Comparison of ENCODE assay signal across 28 cellular contexts in genomic region chr6:170393033-170393432, GRCh38.
"Had no signal": no experiment of that assay in that cellular context is flagged by ENCODE, and none has a peak within 500 bp of the region (broad histone marks: within the 10 kb centered on the region; RNA-seq: fewer than 3 reads in every experiment).

No MANE protein-coding gene starts in this region.

- H3K9me3 ChIP-seq: colonic mucosa, esophagus muscularis mucosa, gastroesophageal sphincter had no signal

- H3K4me1 Mint-ChIP-seq: activated B cell treated with CpG ODN at 0.5 μM for 24 hours, T-helper 17 cell had no signal

- H3K4me3 ChIP-seq: colonic mucosa, esophagus muscularis mucosa, gastroesophageal sphincter had no signal

- H3K27me3 Mint-ChIP-seq: activated B cell treated with CpG ODN at 0.5 μM for 24 hours; activated CD8-positive, alpha-beta T cell treated with anti-CD3 and anti-CD28 coated beads for 36 hours; activated naive CD8-positive, alpha-beta T cell; activated T-helper 17 cell treated with anti-CD3 and anti-CD28 coated beads, Interleukin-2, amount 50 U/mL, for 72 hours; T-helper 17 cell had no signal

- H3K4me1 ChIP-seq: colonic mucosa had no signal

- DNase-seq: activated B cell treated with CpG ODN at 0.5 μM for 24 hours; activated CD4-positive, alpha-beta T cell treated with anti-CD3 and anti-CD28 coated beads for 48 hours; activated CD4-positive, alpha-beta T cell treated with anti-CD3 and anti-CD28 coated beads, Interleukin-2, amount 50 U/mL, for 1 hour; activated CD4-positive, alpha-beta T cell treated with anti-CD3 and anti-CD28 coated beads, Interleukin-2, amount 50 U/mL, for 48 hours; activated CD8-positive, alpha-beta memory T cell treated with anti-CD3 and anti-CD28 coated beads for 24 hours; activated CD8-positive, alpha-beta T cell treated with anti-CD3 and anti-CD28 coated beads for 36 hours; activated effector memory CD4-positive, alpha-beta T cell treated with Interleukin-2 at 50 U/mL for 16 hours; activated gamma-delta T cell treated with Interleukin-2 at 50 U/mL for 16 hours; activated naive CD4-positive, alpha-beta T cell treated with anti-CD3 and anti-CD28 coated beads, Interleukin-2, amount 50 U/mL, for 16 hours; activated naive CD4-positive, alpha-beta T cell treated with Interleukin-2 at 50 U/mL for 16 hours; activated T-cell treated with anti-CD3 and anti-CD28 coated beads, Interleukin-2, amount 50 U/mL, for 4 hours; amniotic stem cell; anterior cingulate cortex; central memory CD4-positive, alpha-beta T cell; cerebellar nuclear complex; colonic mucosa; effector memory CD4-positive, alpha-beta T cell; erythroblast; foreskin melanocyte; T-helper 1 cell; T-helper 17 cell; T1000; WERI-Rb-1 had no signal

- H3K27ac Mint-ChIP-seq: activated B cell treated with CpG ODN at 0.5 μM for 24 hours; activated T-helper 17 cell treated with anti-CD3 and anti-CD28 coated beads, Interleukin-2, amount 50 U/mL, for 72 hours; T-helper 17 cell had no signal

- H3K27me3 ChIP-seq: colonic mucosa, esophagus muscularis mucosa, gastroesophageal sphincter had no signal

- ATAC-seq: gastroesophageal sphincter, T-helper 17 cell had no signal

- H3K9me3 Mint-ChIP-seq: activated B cell treated with CpG ODN at 0.5 μM for 24 hours; activated CD8-positive, alpha-beta T cell treated with anti-CD3 and anti-CD28 coated beads for 36 hours; activated T-cell treated with anti-CD3 and anti-CD28 coated beads, Interleukin-2, amount 50 U/mL, for 4 hours; activated T-helper 17 cell treated with anti-CD3 and anti-CD28 coated beads, Interleukin-2, amount 50 U/mL, for 72 hours; T-helper 2 cell treated with Interferon-gamma antibody and Interleukin-4, amounts not matched to agents 5 μg/mL and 100 μg/mL, for 36 hours had no signal

- H3K4me3 Mint-ChIP-seq: activated B cell treated with CpG ODN at 0.5 μM for 24 hours; activated CD8-positive, alpha-beta T cell treated with anti-CD3 and anti-CD28 coated beads for 36 hours; activated naive CD8-positive, alpha-beta T cell; activated T-cell treated with anti-CD3 and anti-CD28 coated beads, Interleukin-2, amount 50 U/mL, for 4 hours; activated T-helper 17 cell treated with anti-CD3 and anti-CD28 coated beads, Interleukin-2, amount 50 U/mL, for 72 hours; T-helper 17 cell; T-helper 2 cell treated with Interferon-gamma antibody and Interleukin-4, amounts not matched to agents 5 μg/mL and 100 μg/mL, for 36 hours had no signal

- H3K27ac ChIP-seq: colonic mucosa, esophagus muscularis mucosa, gastroesophageal sphincter, WERI-Rb-1 had no signal
